In genomic region chr5:880816-881550, GRCh38 we compare ENCODE assay signal across 26 cellular contexts. TPM values are rescaled to one million over a fixed set of nuclear protein-coding genes. Genes with fewer than 3 reads are reported as not detected.
"Had no signal": no experiment of that assay in that cellular context is flagged by ENCODE, and none has a peak within 500 bp of the region (broad histone marks: within the 10 kb centered on the region; RNA-seq: fewer than 3 reads in every experiment).

No MANE protein-coding gene starts in this region.

- H3K27ac ChIP-seq: brain microvascular endothelial cell, cardiac muscle cell, SK-N-MC, VCaP had no signal

- H3K27me3 Mint-ChIP-seq: activated CD4-positive, alpha-beta T cell treated with anti-CD3 and anti-CD28 coated beads, Interleukin-2, amount 10 ng/mL, durations not matched to agents 7 days and 5 days; activated CD8-positive, alpha-beta T cell treated with anti-CD3 and anti-CD28 coated beads for 36 hours; activated T-helper 17 cell treated with anti-CD3 and anti-CD28 coated beads, Interleukin-2, amount 50 U/mL, for 72 hours; IgD-negative memory B cell; T-cell had no signal

- H3K27ac Mint-ChIP-seq: activated CD4-positive, alpha-beta T cell treated with anti-CD3 and anti-CD28 coated beads, Interleukin-2, amount 10 ng/mL, durations not matched to agents 7 days and 5 days; activated CD8-positive, alpha-beta T cell treated with anti-CD3 and anti-CD28 coated beads for 36 hours; IgD-negative memory B cell had no signal

- H3K4me3 ChIP-seq: cardiac muscle cell, SK-N-MC had no signal

- H3K4me3 Mint-ChIP-seq: activated CD4-positive, alpha-beta T cell treated with anti-CD3 and anti-CD28 coated beads, Interleukin-2, amount 10 ng/mL, durations not matched to agents 7 days and 5 days; activated CD8-positive, alpha-beta T cell treated with anti-CD3 and anti-CD28 coated beads for 36 hours; activated naive CD4-positive, alpha-beta T cell treated with anti-CD3 and anti-CD28 coated beads, Interleukin-2, amount 10 ng/mL, durations not matched to agents 7 days and 5 days; activated naive CD8-positive, alpha-beta T cell treated with anti-CD3 and anti-CD28 coated beads for 36 hours; activated T-cell treated with anti-CD3 and anti-CD28 coated beads, Interleukin-2, amount 50 U/mL, for 4 hours; IgD-negative memory B cell; T-cell had no signal

- ATAC-seq: activated CD8-positive, alpha-beta T cell treated with anti-CD3 and anti-CD28 coated beads for 36 hours; activated T-cell treated with anti-CD3 and anti-CD28 coated beads, Interleukin-2, amount 50 U/mL, for 4 hours; activated T-helper 17 cell treated with anti-CD3 and anti-CD28 coated beads, Interleukin-2, amount 50 U/mL, for 72 hours; Panc1; Right ventricle myocardium inferior; T-cell had no signal

- DNase-seq: activated CD4-positive, alpha-beta T cell treated with anti-CD3 and anti-CD28 coated beads, Interleukin-2, amount 10 ng/mL, durations not matched to agents 7 days and 5 days; activated CD4-positive, CD25-positive, alpha-beta regulatory T cell; activated CD8-positive, alpha-beta T cell treated with anti-CD3 and anti-CD28 coated beads for 36 hours; activated gamma-delta T cell treated with Interleukin-2 at 50 U/mL for 16 hours; activated naive CD4-positive, alpha-beta T cell treated with anti-CD3 and anti-CD28 coated beads, Interleukin-2, amount 10 ng/mL, durations not matched to agents 7 days and 5 days; activated naive CD8-positive, alpha-beta T cell treated with anti-CD3 and anti-CD28 coated beads for 36 hours; activated T-cell treated with anti-CD3 and anti-CD28 coated beads, Interleukin-2, amount 50 U/mL, for 4 hours; brain microvascular endothelial cell; KG1; NCI-H1092 treated with DMSO at 0.1 percent for 48 hours; NCI-H1417 treated with DMSO at 0.1 percent for 48 hours; NCI-H1694 treated with DMSO at 0.1 percent for 48 hours; NCI-H2029 treated with DMSO at 0.1 percent for 48 hours; NCI-H510A treated with DMSO at 0.1 percent for 48 hours; NCI-H69; NK-92 treated with Interleukin-12 subunit alpha and Interleukin-12 subunit beta, amount 100 ng/mL, for 24 hours; OCI-M1; RPMI8226; T-cell had no signal

- H3K27me3 ChIP-seq: brain microvascular endothelial cell, cardiac muscle cell had no signal

RNA-seq across cellular contexts. Expression of gene ZDHHC11, which starts 30.2 kb away (rescaled TPM):
- polyA plus RNA-seq: IgD-negative memory B cell had no signal
